23 cellular contexts compared by ENCODE assay signal in the genomic region with DNA sequence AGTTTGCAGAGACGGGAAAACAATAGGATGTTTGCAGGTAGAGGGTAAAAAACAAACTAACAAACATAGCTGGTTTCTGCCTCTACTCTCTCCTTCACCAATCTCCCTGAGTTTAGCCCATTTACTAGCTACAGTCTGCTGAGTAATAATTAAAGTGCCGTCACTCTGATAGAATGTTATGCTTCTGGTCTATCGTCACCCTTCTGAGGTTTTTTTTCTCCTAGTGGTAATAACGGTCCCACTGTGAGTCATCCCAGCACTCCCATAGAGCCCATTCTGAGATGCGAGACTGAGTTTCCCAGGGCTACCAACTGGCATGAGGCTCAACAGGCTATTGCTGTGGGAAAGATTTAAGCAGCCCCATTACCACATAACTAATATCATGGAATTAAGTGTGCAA. TPM values are rescaled to one million over a fixed set of nuclear protein-coding genes. Genes with fewer than 3 reads are reported as not detected.
DNase-seq lines count a peak whose midpoint lies in the region; ATAC-seq, FAIRE-seq and TF ChIP-seq lines count a peak whose summit lies in the region.
"Had no signal": no experiment of that assay in that cellular context is flagged by ENCODE, and none has a peak within 500 bp of the region (broad histone marks: within the 10 kb centered on the region; RNA-seq: fewer than 3 reads in every experiment).

No MANE protein-coding gene starts in this region.

- FAIRE-seq in GM12878 (lab: Jason Lieb, UNC): no peak
- FAIRE-seq: A549 had no signal

- H3K36me3 ChIP-seq in breast epithelium (no peaks in the 10 kb centered on the region), GM12878 (ENCODE audit: control insufficient read depth in 2 of 2, insufficient read depth in 2 of 2, low read length in 1 of 2) (no peaks in the 10 kb centered on the region), adrenal gland (replicated peaks in 1 of 2) (no peaks in the 10 kb centered on the region), Caco-2 (ENCODE audit: control insufficient read depth, insufficient read depth, low read length) (no peaks in the 10 kb centered on the region)

- H3K27ac ChIP-seq in breast epithelium (no peak overlapping the region), GM12878 (ENCODE audit: control insufficient read depth, insufficient read depth) (no peak overlapping the region), adrenal gland (no peak overlapping the region)
- H3K27ac ChIP-seq: A549, PC-9 had no signal

- no TSS peak for BruUV-seq in MCF 10A (replicated peaks; lab: Mats Ljungman, UMichigan)
- no TSS peak for BruUV-seq in GM12878 (replicated peaks; lab: Mats Ljungman, UMichigan)
- BruUV-seq in Caco-2 (replicated peaks; lab: Mats Ljungman, UMichigan): no TSS peak

- CTCF ChIA-PET in MCF 10A (lab: Yijun Ruan, JAX): interaction anchor here (0.6 kb wide), 1 partner anchor 189 kb away, joined by 3 read pairs; no protein-coding TSS in a partner anchor
- CTCF ChIA-PET in GM12878 (lab: Yijun Ruan, JAX): interaction anchor here (1.0 kb wide), 1 partner anchor 92 kb away, joined by 3 read pairs; no protein-coding TSS in a partner anchor
- CTCF ChIA-PET in Caco-2 (lab: Charles Lee): no interaction called here

- H3K27ac Mint-ChIP-seq in MCF 10A (ENCODE audit: low read depth, unreplicated experiment): no peak overlapping the region
- H3K27ac Mint-ChIP-seq in Caco-2 (ENCODE audit: unreplicated experiment): no peak overlapping the region
- H3K27ac Mint-ChIP-seq: activated naive CD8-positive, alpha-beta T cell treated with anti-CD3 and anti-CD28 coated beads, Interleukin-2, amount 10 ng/mL, durations not matched to agents 7 days and 5 days; natural killer cell treated with Interleukin-12 subunit alpha and Interleukin-12 subunit beta and Interleukin-15 and Interleukin-18, amount 100 ng/mL, for 72 hours; stimulated activated naive CD8-positive, alpha-beta T cell treated with anti-CD3 and anti-CD28 coated beads, Interleukin-15, Interleukin-2, amounts not matched to agents 100 ng/mL and 50 ng/mL, for 24 hours; T-helper 2 cell treated with Interferon-gamma antibody and Interleukin-4, amounts not matched to agents 5 μg/mL and 100 μg/mL, for 36 hours; type B pancreatic cell had no signal

- RAD21 ChIA-PET in GM12878 (lab: Charles Lee; ENCODE audit: unreplicated experiment): no interaction called here

- POLR2A ChIA-PET in MCF 10A (lab: Yijun Ruan, JAX): no interaction called here
- POLR2A ChIA-PET in GM12878 (lab: Charles Lee): no interaction called here
- POLR2A ChIA-PET in Caco-2 (lab: Charles Lee): no interaction called here

- H3K9me3 ChIP-seq in breast epithelium (peaks cover 2 to 6% of the 10 kb centered on the region in 2 donors), GM12878 (replicated peaks; ENCODE audit: control insufficient read depth, insufficient read depth, low read length) (no peaks in the 10 kb centered on the region), adrenal gland (replicated peaks in 1 of 3) (no peaks in the 10 kb centered on the region), Caco-2 (no peaks in the 10 kb centered on the region)
- H3K9me3 ChIP-seq: A549 had no signal

- in situ Hi-C loops in GM12878 (cut with MboI): no loop called here

- no peaks in the 10 kb centered on the region for H3K4me1 Mint-ChIP-seq in MCF 10A (ENCODE audit: insufficient read depth, unreplicated experiment)
- no peaks in the 10 kb centered on the region for H3K4me1 Mint-ChIP-seq in Caco-2 (ENCODE audit: low read depth, unreplicated experiment)
- H3K4me1 Mint-ChIP-seq: activated naive CD8-positive, alpha-beta T cell treated with anti-CD3 and anti-CD28 coated beads, Interleukin-2, amount 10 ng/mL, durations not matched to agents 7 days and 5 days had no signal

- H2AFZ ChIP-seq in GM12878 (ENCODE audit: control insufficient read depth, low read depth, low read length): no peak overlapping the region
- H2AFZ ChIP-seq: PC-9 had no signal

- H3K9me3 Mint-ChIP-seq in MCF 10A (ENCODE audit: unreplicated experiment): no peaks in the 10 kb centered on the region
- peaks cover 17% of the 10 kb centered on the region for H3K9me3 Mint-ChIP-seq in Caco-2 (ENCODE audit: unreplicated experiment)
- H3K9me3 Mint-ChIP-seq: type B pancreatic cell had no signal

- H3K4me2 ChIP-seq in GM12878 (ENCODE audit: control insufficient read depth, insufficient read depth): no peak overlapping the region
- H3K4me2 ChIP-seq: A549, PC-9 had no signal

- peak; percentile 32 for ATAC-seq in GM12878
- ATAC-seq: A549, left cardiac atrium had no signal

- TF ChIP-seq CTCF in MCF 10A (IDR thresholded peaks at IDR 0.05; ENCODE audit: unreplicated experiment) (no peak), breast epithelium (IDR thresholded peaks at IDR 0.05) (no peak), GM12878 (IDR thresholded peaks at IDR 0.05 in 2 of 3, conservative IDR thresholded peaks at IDR 0.05 in 1 of 3; ENCODE audit: control insufficient read depth in 2 of 3, extremely low read depth in 1 of 3, insufficient read depth in 1 of 3, low read depth in 3 of 3, low read length in 3 of 3) (no peak), adrenal gland (IDR thresholded peaks at IDR 0.05) (no peak), Caco-2 (IDR thresholded peaks at IDR 0.05; ENCODE audit: insufficient read depth in 1 of 2, low read depth in 1 of 2, low read length in 1 of 2, severe bottlenecking in 1 of 2, unreplicated experiment in 1 of 2) (no peak)

- DNase-seq in MCF 10A (ENCODE audit: unreplicated experiment): peak; percentile 38
- DNase-seq in breast epithelium (ENCODE audit: low spot score in 2 of 2): no peak
- DNase-seq in M059J (ENCODE audit: low read depth): peak; percentile 87
- no peak for DNase-seq in GM12878 (ENCODE audit: low read depth, low spot score)
- DNase-seq in ureter (ENCODE audit: low spot score): no peak
- DNase-seq in adrenal gland: no peak
- no peak for DNase-seq in NCI-H82 (lab: John Stamatoyannopoulos, UW)
- no peak for DNase-seq in Caco-2
- DNase-seq: activated naive CD8-positive, alpha-beta T cell treated with anti-CD3 and anti-CD28 coated beads, Interleukin-2, amount 10 ng/mL, durations not matched to agents 7 days and 5 days; Calu3; foreskin melanocyte; left cardiac atrium; NCI-H1417 treated with DMSO at 0.1 percent for 48 hours; NCI-H2171 treated with DMSO at 0.1 percent for 48 hours; PC-9; stimulated activated CD4-positive, alpha-beta T cell treated with anti-CD3 and anti-CD28 coated beads, Interleukin-2, amount 100 ng/mL, for 24 hours had no signal

- TF ChIP-seq POLR2A in breast epithelium (IDR thresholded peaks at IDR 0.05) (no peak), GM12878 (IDR thresholded peaks at IDR 0.05; ENCODE audit: low read depth, low read length) (no peak), adrenal gland (IDR thresholded peaks at IDR 0.05) (no peak)

- no peak for TF ChIP-seq RAD21 in GM12878 (IDR thresholded peaks at IDR 0.05; ENCODE audit: insufficient read depth, low read depth, low read length)

- intact Hi-C loops in MCF 10A (cut with micrococcal nuclease) (no loop called here), breast epithelium (cut with DNase I; ENCODE audit: low total_unique reads) (no loop called here), GM12878 (cut with micrococcal nuclease; ENCODE audit: unreplicated experiment) (loop anchor here (10.0 kb wide), 1 partner anchor 427 kb away; no protein-coding TSS in a partner anchor), adrenal gland (cut with DNase I) (no loop called here), Caco-2 (cut with micrococcal nuclease; ENCODE audit: unreplicated experiment) (no loop called here)

- SMC1A ChIA-PET in GM12878 (lab: Charles Lee; ENCODE audit: uncharacterized antibody, unreplicated experiment): interaction anchor here (0.9 kb wide), 1 partner anchor 9 kb away, joined by 3 read pairs; no protein-coding TSS in a partner anchor

- H3K27me3 ChIP-seq in breast epithelium (no peaks in the 10 kb centered on the region), GM12878 (replicated peaks in 1 of 2; ENCODE audit: control insufficient read depth in 2 of 2, insufficient read depth in 2 of 2, low read length in 1 of 2) (no peaks in the 10 kb centered on the region), adrenal gland (no peaks in the 10 kb centered on the region), Caco-2 (replicated peaks; ENCODE audit: control insufficient read depth, insufficient read depth, low read length) (no peaks in the 10 kb centered on the region)

- no peaks in the 10 kb centered on the region for H4K20me1 ChIP-seq in GM12878 (ENCODE audit: control insufficient read depth, insufficient read depth)

- no peak overlapping the region for H3K4me3 ChIP-seq in breast epithelium
- H3K4me3 ChIP-seq in GM12878: no peak overlapping the region
- no peak overlapping the region for H3K4me3 ChIP-seq in adrenal gland
- no peak overlapping the region for H3K4me3 ChIP-seq in Caco-2 (ENCODE audit: low read depth, low read length)
- H3K4me3 ChIP-seq: A549, PC-9 had no signal

- no peaks in the 10 kb centered on the region for H3K79me2 ChIP-seq in GM12878 (ENCODE audit: control insufficient read depth, insufficient read depth, low read length)

- TF ChIP-seq EP300 in GM12878 (IDR thresholded peaks at IDR 0.05; ENCODE audit: borderline replicate concordance in 1 of 2, control insufficient read depth in 1 of 2, low read depth in 2 of 2, low read length in 2 of 2): no peak

- no peak overlapping the region for H3K4me3 Mint-ChIP-seq in MCF 10A (ENCODE audit: unreplicated experiment)
- H3K4me3 Mint-ChIP-seq in Caco-2 (ENCODE audit: unreplicated experiment): no peak overlapping the region
- H3K4me3 Mint-ChIP-seq: activated naive CD8-positive, alpha-beta T cell treated with anti-CD3 and anti-CD28 coated beads, Interleukin-2, amount 10 ng/mL, durations not matched to agents 7 days and 5 days; natural killer cell treated with Interleukin-12 subunit alpha and Interleukin-12 subunit beta and Interleukin-15 and Interleukin-18, amount 100 ng/mL, for 72 hours; stimulated activated naive CD8-positive, alpha-beta T cell treated with anti-CD3 and anti-CD28 coated beads, Interleukin-15, Interleukin-2, amounts not matched to agents 100 ng/mL and 50 ng/mL, for 24 hours; T-helper 2 cell treated with Interferon-gamma antibody and Interleukin-4, amounts not matched to agents 5 μg/mL and 100 μg/mL, for 36 hours; type B pancreatic cell had no signal

- H3K27me3 Mint-ChIP-seq in MCF 10A (ENCODE audit: insufficient read depth, unreplicated experiment) (peaks cover 11% of the 10 kb centered on the region), Caco-2 (ENCODE audit: insufficient read depth, unreplicated experiment) (peaks cover 7% of the 10 kb centered on the region)
- H3K27me3 Mint-ChIP-seq: activated naive CD8-positive, alpha-beta T cell treated with anti-CD3 and anti-CD28 coated beads, Interleukin-2, amount 10 ng/mL, durations not matched to agents 7 days and 5 days; natural killer cell treated with Interleukin-12 subunit alpha and Interleukin-12 subunit beta and Interleukin-15 and Interleukin-18, amount 100 ng/mL, for 72 hours; stimulated activated naive CD8-positive, alpha-beta T cell treated with anti-CD3 and anti-CD28 coated beads, Interleukin-15, Interleukin-2, amounts not matched to agents 100 ng/mL and 50 ng/mL, for 24 hours had no signal

- 1% methylated on average over 5 of the region's 5 CpGs for WGBS in GM12878 (ENCODE audit: insufficient coverage, insufficient replicate concordance, low lambda C conversion rate, missing lambda C conversion rate)
- 83 to 92% (median 89%) methylated on average over 5 of the region's 5 CpGs for WGBS in adrenal gland, 4 donors

- H3K4me1 ChIP-seq in breast epithelium (no peaks in the 10 kb centered on the region), GM12878 (ENCODE audit: control insufficient read depth, insufficient read depth, low read length) (no peaks in the 10 kb centered on the region), adrenal gland (replicated peaks in 1 of 2) (no peaks in the 10 kb centered on the region), Caco-2 (no peaks in the 10 kb centered on the region)
- H3K4me1 ChIP-seq: A549 had no signal

- no peaks in the 10 kb centered on the region for H3K36me3 Mint-ChIP-seq in MCF 10A (ENCODE audit: insufficient read depth, unreplicated experiment)
- no peaks in the 10 kb centered on the region for H3K36me3 Mint-ChIP-seq in Caco-2 (ENCODE audit: insufficient read depth, unreplicated experiment)
- H3K36me3 Mint-ChIP-seq: activated naive CD8-positive, alpha-beta T cell treated with anti-CD3 and anti-CD28 coated beads, Interleukin-2, amount 10 ng/mL, durations not matched to agents 7 days and 5 days; natural killer cell treated with Interleukin-12 subunit alpha and Interleukin-12 subunit beta and Interleukin-15 and Interleukin-18, amount 100 ng/mL, for 72 hours; type B pancreatic cell had no signal

- no peak overlapping the region for H3K9ac ChIP-seq in GM12878 (ENCODE audit: control insufficient read depth, insufficient read depth, low read length)

RNA-seq across cellular contexts. Expression of a gene that starts 56.4 kb away (rescaled TPM):
- total RNA-seq in MCF 10A (2022): 0.93 and 1.0 TPM in 2 replicates
- total RNA-seq in breast epithelium: 1 to 10 TPM in 1 of 3 donors, under 1 TPM in 2; 0.32 to 1.5 (median 0.66) TPM
- total RNA-seq in M059J (2014; rRNA removed; shearing (Covaris generic)): 4.8 and 7.1 TPM in 2 replicates
- total RNA-seq in GM12878 (2013; cell fraction: nucleolus; rRNA removed): not detected in 2 replicates
- not detected in 2 replicates for total RNA-seq in GM12878 (2014; rRNA removed)
- total RNA-seq in GM12878 (2014; rRNA removed; fragmentation: Illumina TruSeq; extraction: Trizol): not detected in 2 replicates
- total RNA-seq in GM12878 (2021): not detected in 2 replicates
- polyA plus RNA-seq in GM12878 (2011; ENCODE audit: low read depth): not detected
- not detected in 2 replicates for polyA plus RNA-seq in GM12878 (2011; rRNA removed)
- polyA plus RNA-seq in GM12878 (2011; cell fraction: cytosol; rRNA removed): not detected in 2 replicates
- polyA plus RNA-seq in GM12878 (2011; cell fraction: nucleus; rRNA removed): not detected in 2 replicates
- polyA plus RNA-seq in GM12878 (2012): not detected in 2 replicates
- not detected in 2 replicates for polyA plus RNA-seq in GM12878 (2014; fragmentation: Illumina TruSeq; extraction: Trizol)
- not detected for polyA plus RNA-seq in GM12878 (2014; fragmentation: Nextera tagmentation; extraction: Ambion mirVana)
- polyA plus RNA-seq in GM12878 (2014; rRNA removed): not detected in 2 replicates
- not detected for polyA plus RNA-seq in GM12878 (2016; fragmentation: Nextera tagmentation; extraction: Ambion mirVana)
- not detected in 2 replicates for polyA minus RNA-seq in GM12878 (2011; rRNA and poly(A)+ RNA removed)
- not detected in 2 replicates for polyA minus RNA-seq in GM12878 (2011; cell fraction: cytosol; rRNA and poly(A)+ RNA removed)
- not detected in 2 replicates for polyA minus RNA-seq in GM12878 (2011; cell fraction: nucleus; rRNA and poly(A)+ RNA removed)
- 0.96 TPM for total RNA-seq in ureter
- total RNA-seq in adrenal gland: 1 to 10 TPM; 1.0 to 5.4 (median 2.4) TPM
- polyA plus RNA-seq in adrenal gland: 1 to 10 TPM in 2 of 3 donors, under 1 TPM in 1; 0.84 to 5.6 (median 4.0) TPM
- 0.51 and 1.5 TPM in 2 replicates for total RNA-seq in Caco-2 (2022)
- total RNA-seq: activated CD8-positive, alpha-beta memory T cell treated with anti-CD3 and anti-CD28 coated beads for 36 hours; activated naive CD8-positive, alpha-beta T cell treated with anti-CD3 and anti-CD28 coated beads, Interleukin-2, amount 10 ng/mL, durations not matched to agents 7 days and 5 days; LHCN-M2; natural killer cell treated with Interleukin-12 subunit alpha and Interleukin-12 subunit beta and Interleukin-15 and Interleukin-18, amount 100 ng/mL, for 72 hours; PC-9 had no signal

Comparison
In these comparisons a context has a peak if more than half of its experiments do, and no peak if none do; other contexts are left out.
1. DNase-seq: peak in MCF 10A (single experiment) and M059J (single experiment); none in breast epithelium (0 of 2), GM12878 (single experiment), ureter (single experiment), adrenal gland (0 of 7), NCI-H82 (single experiment) and Caco-2 (0 of 2).